ENCODE assay signal across 9 cellular contexts in genomic region chr17:27323538-27324212, GRCh38. TPM values are rescaled to one million over a fixed set of nuclear protein-coding genes. Genes with fewer than 3 reads are reported as not detected.
DNase-seq lines count a peak whose midpoint lies in the region; ATAC-seq and TF ChIP-seq lines count a peak whose summit lies in the region.
"Had no signal": no experiment of that assay in that cellular context is flagged by ENCODE, and none has a peak within 500 bp of the region (broad histone marks: within the 10 kb centered on the region; RNA-seq: fewer than 3 reads in every experiment).

No MANE protein-coding gene starts in this region.

- H3K27me3 ChIP-seq in GM23248 (replicated peaks; ENCODE audit: insufficient read depth) = no peaks in the 10 kb centered on the region

- H2AFZ ChIP-seq in GM23248 = peak overlapping the region; percentile 47; the same call in 1 of the 2 replicates

- H3K9me2 ChIP-seq in GM23248 (ENCODE audit: insufficient read depth) = no peaks in the 10 kb centered on the region

- H3K4me2 ChIP-seq in GM23248 (ENCODE audit: unreplicated experiment) = peak overlapping the region; percentile 1

- in situ Hi-C loops in GM23248 (cut with MboI) (loop anchor here (10.0 kb wide), 1 partner anchor 79 kb away; no protein-coding TSS in a partner anchor), ACHN (cut with HindIII; ENCODE audit: low pct_ligation_motif_present, low pct_unique_long_range_greater_than_20kb, low sequenced_read_pairs) (no loop called here)

- H3K27ac ChIP-seq in GM23248 = 0 out of 2 replicates have a peak overlapping the region, but pooled peaks have one; percentile 7
- H3K27ac ChIP-seq in RWPE1 = peak overlapping the region; percentile 76

- H4K20me1 ChIP-seq in GM23248 (ENCODE audit: insufficient read depth) = no peaks in the 10 kb centered on the region

- TF ChIP-seq CTCF in RWPE1 (conservative IDR thresholded peaks at IDR 0.05; ENCODE audit: low read depth) (no peak), foreskin fibroblast (IDR thresholded peaks at IDR 0.05; ENCODE audit: low read depth, low read length) (no peak)

- CTCF ChIA-PET in RWPE1 (lab: Yijun Ruan, JAX) = interaction anchor here (0.6 to 0.7 kb wide), 5 partner anchors 9 to 253 kb away, joined by 3 to 7 read pairs (median 3); no protein-coding TSS in a partner anchor

- H3K36me3 ChIP-seq in GM23248 (ENCODE audit: low read depth) = peaks cover 4% of the 10 kb centered on the region; the same call in 1 of the 2 replicates

- H3K9ac ChIP-seq in GM23248 = no peak overlapping the region

- intact Hi-C loops in sciatic nerve (cut with DNase I) = no loop called here

- POLR2A ChIA-PET in RWPE1 (lab: Yijun Ruan, JAX; ENCODE audit: low non-redundant PET) = interaction anchor here (0.6 kb wide), 1 partner anchor 286 kb away, joined by 6 read pairs; no protein-coding TSS in a partner anchor

- peaks cover 19% of the 10 kb centered on the region; the same call in 1 of the 2 replicates for H3K4me1 ChIP-seq in GM23248 (ENCODE audit: insufficient read depth)

- DNase-seq in GM23248 (peak; percentile 72), RWPE1 (ENCODE audit: low spot score) (peak; percentile 43), foreskin fibroblast (peak; percentile 64 to 82), sciatic nerve (ENCODE audit: low spot score) (peak; percentile 84), ACHN (no peak), 8988T (no peak)
- no peak for DNase-seq in stimulated activated naive CD4-positive, alpha-beta T cell treated with Interleukin-2 at 50 U/mL for 16 hours (lab: John Stamatoyannopoulos, UW)
- DNase-seq: NCI-H2171 treated with DMSO at 0.1 percent for 48 hours had no signal

- no peaks in the 10 kb centered on the region for H3K79me2 ChIP-seq in GM23248 (ENCODE audit: insufficient read depth)

- H3K4me3 ChIP-seq in GM23248 (no peak overlapping the region), foreskin fibroblast (ENCODE audit: low read depth in 1 of 2, low read length in 2 of 2) (no peak overlapping the region)

- peaks cover 38% of the 10 kb centered on the region for H3F3A ChIP-seq in GM23248 (ENCODE audit: insufficient read depth)

- 13 to 14% methylated on average over 7 of the region's 7 CpGs for WGBS in GM23248 (ENCODE audit: low coverage in 1 of 2, low lambda C conversion rate in 2 of 2, missing lambda C conversion rate in 2 of 2), 2 experiments

- H3K9me3 ChIP-seq in GM23248 (ENCODE audit: low read depth) = no peaks in the 10 kb centered on the region

- peak; percentile 86 for ATAC-seq in sciatic nerve
- ATAC-seq in GM19023 (IDR thresholded peaks at IDR 0.05; ENCODE audit: unreplicated experiment) = no peak

RNA-seq across cellular contexts. Expression of gene WSB1, which starts 29.8 kb away (rescaled TPM):
- 127 and 155 TPM in 2 replicates for total RNA-seq in GM23248 (2014; rRNA removed; shearing (Covaris generic))
- polyA plus RNA-seq in GM23248 (2016; fragmentation: Nextera tagmentation; extraction: Ambion mirVana) = 116 and 135 TPM in 2 replicates
- total RNA-seq in sciatic nerve = 396 TPM

Comparison
In these comparisons a context has a peak if more than half of its experiments do, and no peak if none do; other contexts are left out.
1. DNase-seq: peak in GM23248 (single experiment), RWPE1 (single experiment), foreskin fibroblast (2 of 2) and sciatic nerve (single experiment); none in stimulated activated naive CD4-positive, alpha-beta T cell treated with Interleukin-2 at 50 U/mL for 16 hours (single experiment), ACHN (single experiment) and 8988T (single experiment).